Comparison of ENCODE assay signal across 18 cellular contexts in the genomic region with DNA sequence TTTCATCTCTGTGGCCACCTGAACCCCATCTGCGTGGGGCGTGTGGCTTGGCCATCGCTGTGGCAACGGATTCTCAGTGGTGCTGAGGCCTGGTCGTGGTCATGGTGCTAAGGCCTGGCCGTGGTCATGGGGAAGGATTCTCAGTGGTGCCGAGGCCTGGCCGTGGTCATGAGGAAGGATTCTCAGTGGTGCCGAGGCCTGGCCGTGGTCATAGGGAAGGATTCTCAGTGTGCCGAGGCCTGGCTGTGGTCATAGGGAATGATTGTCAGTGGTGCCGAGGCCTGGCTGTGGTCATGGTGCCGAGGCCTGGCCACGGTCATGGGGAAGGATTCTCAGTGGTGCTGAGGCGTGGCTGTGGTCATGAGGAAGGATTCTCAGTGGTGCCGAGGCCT.
DNase-seq lines count a peak whose midpoint lies in the region; ATAC-seq and TF ChIP-seq lines count a peak whose summit lies in the region.
"Had no signal": no experiment of that assay in that cellular context is flagged by ENCODE, and none has a peak within 500 bp of the region (broad histone marks: within the 10 kb centered on the region; RNA-seq: fewer than 3 reads in every experiment).

No MANE protein-coding gene starts in this region.

- TF ChIP-seq CTCF in coronary artery (IDR thresholded peaks at IDR 0.05) (no peak), nephron progenitor cell (IDR thresholded peaks at IDR 0.05) (no peak)

- H4K8ac ChIP-seq in neuronal stem cell (ENCODE audit: low read depth, low read length) = no peak overlapping the region

- H3K23ac ChIP-seq in neuronal stem cell (ENCODE audit: low read depth, low read length, poor library complexity) = no peak overlapping the region

- no peaks in the 10 kb centered on the region for H3K4me1 ChIP-seq in neuronal stem cell (ENCODE audit: control insufficient read depth in 2 of 2, insufficient read depth in 1 of 2, low read depth in 1 of 2, low read length in 2 of 2)
- H3K4me1 ChIP-seq: Caco-2 had no signal

- intact Hi-C loops in activated CD4-positive, alpha-beta memory T cell treated with anti-CD3 and anti-CD28 coated beads for 36 hours (cut with micrococcal nuclease) = no loop called here

- H2BK12ac ChIP-seq in neuronal stem cell (ENCODE audit: low read length) = no peak overlapping the region

- no peak overlapping the region for H4K91ac ChIP-seq in neuronal stem cell (ENCODE audit: low read depth, low read length, poor library complexity)

- no peak overlapping the region for H2BK120ac ChIP-seq in neuronal stem cell (ENCODE audit: low read depth, low read length)

- no peak overlapping the region for H2BK15ac ChIP-seq in neuronal stem cell (ENCODE audit: low read length)

- H3K4me3 ChIP-seq in coronary artery (no peak overlapping the region), neuronal stem cell (ENCODE audit: low read length in 2 of 2) (no peak overlapping the region)

- H3K79me1 ChIP-seq in neuronal stem cell (ENCODE audit: low read depth, low read length) = no peaks in the 10 kb centered on the region

- H3K27ac ChIP-seq in coronary artery = no peak overlapping the region
- no peak overlapping the region for H3K27ac ChIP-seq in neuronal stem cell (replicated peaks; ENCODE audit: low read length)
- H3K27ac ChIP-seq: C4-2B had no signal

- no peak overlapping the region for H3K4ac ChIP-seq in neuronal stem cell (ENCODE audit: low read length)

- no peaks in the 10 kb centered on the region for H3K9me3 Mint-ChIP-seq in activated CD4-positive, alpha-beta memory T cell treated with anti-CD3 and anti-CD28 coated beads, Interleukin-2, amount 10 ng/mL, durations not matched to agents 7 days and 5 days
- H3K9me3 Mint-ChIP-seq in activated CD4-positive, alpha-beta memory T cell treated with anti-CD3 and anti-CD28 coated beads for 36 hours = no peaks in the 10 kb centered on the region
- no peaks in the 10 kb centered on the region for H3K9me3 Mint-ChIP-seq in nephron progenitor cell
- H3K9me3 Mint-ChIP-seq: CD4-positive, alpha-beta T cell had no signal

- H3K36me3 ChIP-seq in neuronal stem cell (replicated peaks in 1 of 2; ENCODE audit: control insufficient read depth in 2 of 2, insufficient read depth in 2 of 2, low read length in 2 of 2) = no peaks in the 10 kb centered on the region

- no CpG with 5 or more reads among the region's 16 CpGs for WGBS in neuronal stem cell (ENCODE audit: extremely low coverage in 2 of 2, insufficient read length in 2 of 2, insufficient replicate concordance in 1 of 2), 2 donors

- H3K36me3 Mint-ChIP-seq in activated CD4-positive, alpha-beta memory T cell treated with anti-CD3 and anti-CD28 coated beads, Interleukin-2, amount 10 ng/mL, durations not matched to agents 7 days and 5 days (ENCODE audit: low read depth) = no peaks in the 10 kb centered on the region
- no peaks in the 10 kb centered on the region for H3K36me3 Mint-ChIP-seq in activated CD4-positive, alpha-beta memory T cell treated with anti-CD3 and anti-CD28 coated beads for 36 hours
- H3K36me3 Mint-ChIP-seq in nephron progenitor cell (ENCODE audit: low read depth) = no peaks in the 10 kb centered on the region

- H3K9ac ChIP-seq in neuronal stem cell (ENCODE audit: low read depth, low read length, poor library complexity) = no peak overlapping the region

- no peak overlapping the region for H2AFZ ChIP-seq in neuronal stem cell (ENCODE audit: low read length)

- H3K14ac ChIP-seq in neuronal stem cell (ENCODE audit: low read length) = no peak overlapping the region

- H3K9me3 ChIP-seq in neuronal stem cell (replicated peaks in 1 of 2; ENCODE audit: control insufficient read depth in 2 of 2, insufficient read depth in 1 of 2, low read depth in 1 of 2, low read length in 2 of 2) = no peaks in the 10 kb centered on the region
- H3K9me3 ChIP-seq: Caco-2 had no signal

- H3K27me3 ChIP-seq in neuronal stem cell (ENCODE audit: control insufficient read depth in 3 of 3, insufficient read depth in 3 of 3, low read depth in 1 of 3, low read length in 3 of 3) = peaks cover 0 to 4% (median 0%) of the 10 kb centered on the region in 3 experiments

- H2AK5ac ChIP-seq in neuronal stem cell (ENCODE audit: low read depth, low read length) = no peak overlapping the region

- peak overlapping the region; percentile 77 for H3K18ac ChIP-seq in neuronal stem cell (ENCODE audit: low read length)

- CTCF ChIA-PET in activated CD4-positive, alpha-beta memory T cell treated with anti-CD3 and anti-CD28 coated beads, Interleukin-2, amount 10 ng/mL, durations not matched to agents 7 days and 5 days (lab: Charles Lee) = no interaction called here
- CTCF ChIA-PET in activated CD4-positive, alpha-beta memory T cell treated with anti-CD3 and anti-CD28 coated beads for 36 hours (lab: Charles Lee) = no interaction called here

- POLR2A ChIA-PET in activated CD4-positive, alpha-beta memory T cell treated with anti-CD3 and anti-CD28 coated beads, Interleukin-2, amount 10 ng/mL, durations not matched to agents 7 days and 5 days (lab: Charles Lee) = no interaction called here
- POLR2A ChIA-PET in activated CD4-positive, alpha-beta memory T cell treated with anti-CD3 and anti-CD28 coated beads for 36 hours (lab: Charles Lee) = no interaction called here

- no peaks in the 10 kb centered on the region for H3K4me1 Mint-ChIP-seq in activated CD4-positive, alpha-beta memory T cell treated with anti-CD3 and anti-CD28 coated beads, Interleukin-2, amount 10 ng/mL, durations not matched to agents 7 days and 5 days
- no peaks in the 10 kb centered on the region for H3K4me1 Mint-ChIP-seq in activated CD4-positive, alpha-beta memory T cell treated with anti-CD3 and anti-CD28 coated beads for 36 hours (ENCODE audit: low read depth)
- peaks cover 6% of the 10 kb centered on the region for H3K4me1 Mint-ChIP-seq in nephron progenitor cell

- no peak overlapping the region for H3K4me2 ChIP-seq in neuronal stem cell (ENCODE audit: insufficient read depth, low read length, poor library complexity, severe bottlenecking)

- no peak for ATAC-seq in HG02938 (IDR thresholded peaks at IDR 0.05; ENCODE audit: unreplicated experiment)
- ATAC-seq: HCT116 had no signal

- no peak overlapping the region for H3K4me3 Mint-ChIP-seq in activated CD4-positive, alpha-beta memory T cell treated with anti-CD3 and anti-CD28 coated beads, Interleukin-2, amount 10 ng/mL, durations not matched to agents 7 days and 5 days
- no peak overlapping the region for H3K4me3 Mint-ChIP-seq in activated CD4-positive, alpha-beta memory T cell treated with anti-CD3 and anti-CD28 coated beads for 36 hours
- no peak overlapping the region for H3K4me3 Mint-ChIP-seq in nephron progenitor cell
- H3K4me3 Mint-ChIP-seq: B cell; CD4-positive, alpha-beta T cell; HFFc6 had no signal

- H3K27me3 Mint-ChIP-seq in activated CD4-positive, alpha-beta memory T cell treated with anti-CD3 and anti-CD28 coated beads, Interleukin-2, amount 10 ng/mL, durations not matched to agents 7 days and 5 days = peaks cover 4% of the 10 kb centered on the region
- peaks cover 22% of the 10 kb centered on the region for H3K27me3 Mint-ChIP-seq in activated CD4-positive, alpha-beta memory T cell treated with anti-CD3 and anti-CD28 coated beads for 36 hours
- peaks cover 12% of the 10 kb centered on the region for H3K27me3 Mint-ChIP-seq in nephron progenitor cell (ENCODE audit: low read depth, poor library complexity)

- H2BK5ac ChIP-seq in neuronal stem cell (ENCODE audit: low read length) = no peak overlapping the region

- no peak overlapping the region for H3K27ac Mint-ChIP-seq in activated CD4-positive, alpha-beta memory T cell treated with anti-CD3 and anti-CD28 coated beads, Interleukin-2, amount 10 ng/mL, durations not matched to agents 7 days and 5 days
- no peak overlapping the region for H3K27ac Mint-ChIP-seq in activated CD4-positive, alpha-beta memory T cell treated with anti-CD3 and anti-CD28 coated beads for 36 hours
- no peak overlapping the region for H3K27ac Mint-ChIP-seq in nephron progenitor cell
- H3K27ac Mint-ChIP-seq: B cell; CD4-positive, alpha-beta T cell; HFFc6 had no signal

- DNase-seq in activated CD4-positive, alpha-beta memory T cell treated with anti-CD3 and anti-CD28 coated beads, Interleukin-2, amount 10 ng/mL, durations not matched to agents 7 days and 5 days = peak; percentile 6
- DNase-seq in activated CD4-positive, alpha-beta memory T cell treated with anti-CD3 and anti-CD28 coated beads for 36 hours = no peak
- DNase-seq in coronary artery (ENCODE audit: low spot score) = peak; percentile 53
- no peak for DNase-seq in neuronal stem cell (ENCODE audit: low spot score)
- no peak for DNase-seq in putamen (ENCODE audit: low spot score)
- DNase-seq in nephron progenitor cell = no peak
- DNase-seq: 8988T; Caco-2; CD4-positive, alpha-beta T cell; DMS153; DMS79; GF-D8; GOT3; HFFc6 had no signal

Comparison
In these comparisons a context has a peak if more than half of its experiments do, and no peak if none do; other contexts are left out.
1. DNase-seq: peak in activated CD4-positive, alpha-beta memory T cell treated with anti-CD3 and anti-CD28 coated beads, Interleukin-2, amount 10 ng/mL, durations not matched to agents 7 days and 5 days (single experiment) and coronary artery (single experiment); none in activated CD4-positive, alpha-beta memory T cell treated with anti-CD3 and anti-CD28 coated beads for 36 hours (single experiment), neuronal stem cell (single experiment), putamen (single experiment) and nephron progenitor cell (single experiment).